16 cellular contexts compared by ENCODE assay signal in genomic region chr9:110115868-110116542, GRCh38.
DNase-seq lines count a peak whose midpoint lies in the region; ATAC-seq, FAIRE-seq and TF ChIP-seq lines count a peak whose summit lies in the region.
"Had no signal": no experiment of that assay in that cellular context is flagged by ENCODE, and none has a peak within 500 bp of the region (broad histone marks: within the 10 kb centered on the region; RNA-seq: fewer than 3 reads in every experiment).

No MANE protein-coding gene starts in this region.

- no peak for DNase-seq in GM19239 (ENCODE audit: insufficient read length, low spot score)
- DNase-seq in fibroblast of the aortic adventitia (ENCODE audit: low read depth): peak; percentile 81
- DNase-seq in renal cortical epithelial cell (ENCODE audit: low read depth): peak; percentile 73
- no peak for DNase-seq in NCI-H1417 (lab: John Stamatoyannopoulos, UW)
- no peak for DNase-seq in spleen
- DNase-seq in ascending aorta (ENCODE audit: low spot score in 2 of 2): no peak
- DNase-seq: activated CD8-positive, alpha-beta T cell treated with anti-CD3 and anti-CD28 coated beads for 36 hours; COR-L47; KG1; naive thymus-derived CD8-positive, alpha-beta T cell; SIG-M5; stimulated activated CD4-positive, alpha-beta T cell treated with anti-CD3 and anti-CD28 coated beads, Interleukin-4, amount 100 ng/mL, for 4 hours had no signal

- peaks cover 18 to 70% (median 49%) of the 10 kb centered on the region in 6 donors for H3K4me1 ChIP-seq in spleen
- peaks cover 9 to 18% of the 10 kb centered on the region in 2 donors for H3K4me1 ChIP-seq in ascending aorta

- H3K27me3 ChIP-seq in spleen (replicated peaks in 1 of 7) (no peaks in the 10 kb centered on the region), ascending aorta (no peaks in the 10 kb centered on the region)
- H3K27me3 ChIP-seq: adrenal gland had no signal

- TF ChIP-seq POLR2A in spleen (IDR thresholded peaks at IDR 0.05): no peak

- H3K4me3 ChIP-seq in fibroblast of the aortic adventitia (ENCODE audit: low read depth, low read length): no peak overlapping the region
- H3K4me3 ChIP-seq in spleen: no peak overlapping the region
- H3K4me3 ChIP-seq in ascending aorta: no peak overlapping the region
- H3K4me3 ChIP-seq: adrenal gland had no signal

- no peaks in the 10 kb centered on the region for H3K36me3 ChIP-seq in spleen
- H3K36me3 ChIP-seq in ascending aorta: no peaks in the 10 kb centered on the region
- H3K36me3 ChIP-seq: adrenal gland had no signal

- no peaks in the 10 kb centered on the region for H3K9me3 ChIP-seq in spleen
- H3K9me3 ChIP-seq in ascending aorta: no peaks in the 10 kb centered on the region
- H3K9me3 ChIP-seq: adrenal gland had no signal

- WGBS in spleen, 5 donors: 87 to 95% (median 92%) methylated on average over 14 of the region's 14 CpGs

- H3K27ac ChIP-seq in spleen (peak overlapping the region in 1 of 8 donors; percentile 59), ascending aorta (peak overlapping the region in 1 of 2 donors; percentile 5)

- peak; percentile 52 for FAIRE-seq in GM19239 (lab: Jason Lieb, UNC)
- FAIRE-seq: GM12892 had no signal

- intact Hi-C loops in spleen (cut with DNase I; ENCODE audit: low total_unique reads) (no loop called here), ascending aorta (cut with DNase I) (no loop called here)

- ATAC-seq in SK-N-SH treated with all-trans-retinoic acid at 6 μM for 48 hours (peak; percentile 50), HG03460 (IDR thresholded peaks at IDR 0.05; ENCODE audit: unreplicated experiment) (no peak)
- ATAC-seq: activated CD8-positive, alpha-beta T cell treated with anti-CD3 and anti-CD28 coated beads for 36 hours; naive thymus-derived CD8-positive, alpha-beta T cell had no signal

- TF ChIP-seq CTCF in fibroblast of the aortic adventitia (IDR thresholded peaks at IDR 0.05; ENCODE audit: insufficient read depth, low read length): no peak
- TF ChIP-seq CTCF in spleen (IDR thresholded peaks at IDR 0.05 in 8 of 11, conservative IDR thresholded peaks at IDR 0.05 in 3 of 11): no peak
- no peak for TF ChIP-seq CTCF in ascending aorta (IDR thresholded peaks at IDR 0.05)

TF ChIP-seq in SK-N-SH treated with all-trans-retinoic acid at 6 μM for 48 hours, 23 proteins besides CTCF, POLR2A, EP300 and RAD21:
- TF ChIP-seq ZNF70 (CRISPR knock-in tag; IDR thresholded peaks at IDR 0.05) (no peak), RARB (CRISPR knock-in tag; IDR thresholded peaks at IDR 0.05) (no peak), CSRNP3 (CRISPR knock-in tag; IDR thresholded peaks at IDR 0.05) (no peak), TOX (CRISPR knock-in tag; IDR thresholded peaks at IDR 0.05; ENCODE audit: borderline replicate concordance) (no peak), CREB5 (CRISPR knock-in tag; IDR thresholded peaks at IDR 0.05; ENCODE audit: low read depth) (no peak), ARNTL (CRISPR knock-in tag; IDR thresholded peaks at IDR 0.05; ENCODE audit: borderline replicate concordance, low read depth) (no peak), PATZ1 (CRISPR knock-in tag; IDR thresholded peaks at IDR 0.05; ENCODE audit: borderline replicate concordance) (no peak), ZNF8 (CRISPR knock-in tag; IDR thresholded peaks at IDR 0.05) (no peak), CSDC2 (CRISPR knock-in tag; IDR thresholded peaks at IDR 0.05) (no peak), POU6F1 (CRISPR knock-in tag; IDR thresholded peaks at IDR 0.05; ENCODE audit: borderline replicate concordance, low read depth) (no peak), BACH2 (CRISPR knock-in tag; IDR thresholded peaks at IDR 0.05; ENCODE audit: borderline replicate concordance) (no peak)

Comparison
In these comparisons a context has a peak if more than half of its experiments do, and no peak if none do; other contexts are left out.
1. DNase-seq: peak in fibroblast of the aortic adventitia (single experiment) and renal cortical epithelial cell (single experiment); none in GM19239 (single experiment), NCI-H1417 (0 of 3), spleen (single experiment) and ascending aorta (0 of 2).